ENCODE assay signal across 8 cellular contexts in genomic region chr1:41495171-41495948, GRCh38. TPM values are rescaled to one million over a fixed set of nuclear protein-coding genes. Genes with fewer than 3 reads are reported as not detected.
DNase-seq lines count a peak whose midpoint lies in the region; ATAC-seq, FAIRE-seq and TF ChIP-seq lines count a peak whose summit lies in the region.

No MANE protein-coding gene starts in this region.

- no peaks in the 10 kb centered on the region for H3K36me3 ChIP-seq in mucosa of stomach (ENCODE audit: control insufficient read depth, insufficient read depth, low read length)

- no peaks in the 10 kb centered on the region for H3K27me3 Mint-ChIP-seq in chondrocyte (ENCODE audit: low read depth)

- TF ChIP-seq CTCF in chondrocyte (IDR thresholded peaks at IDR 0.05) = peak; percentile 67

- H3K4me3 ChIP-seq in mucosa of stomach (ENCODE audit: low read length) = no peak overlapping the region

- no peaks in the 10 kb centered on the region for H3K36me3 Mint-ChIP-seq in chondrocyte (ENCODE audit: low read depth)

- H3K9me3 ChIP-seq in mucosa of stomach (ENCODE audit: control insufficient read depth, low read length) = no peaks in the 10 kb centered on the region

- peak overlapping the region; percentile 30 for H3K27ac Mint-ChIP-seq in chondrocyte (ENCODE audit: unreplicated experiment)

- H3K9me3 Mint-ChIP-seq in chondrocyte (ENCODE audit: low read depth) = no peaks in the 10 kb centered on the region

- H3K27me3 ChIP-seq in mucosa of stomach (ENCODE audit: control insufficient read depth, insufficient read depth, low read length) = peaks cover 4% of the 10 kb centered on the region

- DNase-seq in NCI-H1694 treated with DMSO at 0.1 percent for 48 hours (lab: John Stamatoyannopoulos, UW) (peak; percentile 18), NCI-H1694 (lab: John Stamatoyannopoulos, UW) (no peak), NCI-H748 treated with DMSO at 0.1 percent for 48 hours (lab: John Stamatoyannopoulos, UW) (peak; percentile 76), chondrocyte (ENCODE audit: low spot score) (no peak), RCC 7860 (ENCODE audit: low spot score) (no peak)

- H3K9ac ChIP-seq in mucosa of stomach (ENCODE audit: low read length) = peak overlapping the region; percentile 65

- no peak for ATAC-seq in GM18907 (IDR thresholded peaks at IDR 0.05; ENCODE audit: unreplicated experiment)
- no peak for ATAC-seq in GM18867 (IDR thresholded peaks at IDR 0.05; ENCODE audit: unreplicated experiment)

- no peak overlapping the region for H3K4me3 Mint-ChIP-seq in chondrocyte (ENCODE audit: unreplicated experiment)

- no peak for FAIRE-seq in RCC 7860 (lab: Jason Lieb, UNC)

- H3K4me1 Mint-ChIP-seq in chondrocyte (ENCODE audit: low read depth) = peaks cover 72% of the 10 kb centered on the region

- peaks cover 40% of the 10 kb centered on the region for H3K4me1 ChIP-seq in mucosa of stomach (ENCODE audit: control insufficient read depth, insufficient read depth, low read length)

RNA-seq across cellular contexts. Expression of gene EDN2, which starts 10.9 kb away (rescaled TPM):
- total RNA-seq in chondrocyte = 0.38 to 4.2 TPM (median 0.80 TPM) in 3 replicates

Comparison
In these comparisons a context has a peak if more than half of its experiments do, and no peak if none do; other contexts are left out.
1. DNase-seq: peak in NCI-H1694 treated with DMSO at 0.1 percent for 48 hours (single experiment) and NCI-H748 treated with DMSO at 0.1 percent for 48 hours (single experiment); none in NCI-H1694 (single experiment), chondrocyte (single experiment) and RCC 7860 (single experiment).